7 cellular contexts compared by ENCODE assay signal in the genomic region with DNA sequence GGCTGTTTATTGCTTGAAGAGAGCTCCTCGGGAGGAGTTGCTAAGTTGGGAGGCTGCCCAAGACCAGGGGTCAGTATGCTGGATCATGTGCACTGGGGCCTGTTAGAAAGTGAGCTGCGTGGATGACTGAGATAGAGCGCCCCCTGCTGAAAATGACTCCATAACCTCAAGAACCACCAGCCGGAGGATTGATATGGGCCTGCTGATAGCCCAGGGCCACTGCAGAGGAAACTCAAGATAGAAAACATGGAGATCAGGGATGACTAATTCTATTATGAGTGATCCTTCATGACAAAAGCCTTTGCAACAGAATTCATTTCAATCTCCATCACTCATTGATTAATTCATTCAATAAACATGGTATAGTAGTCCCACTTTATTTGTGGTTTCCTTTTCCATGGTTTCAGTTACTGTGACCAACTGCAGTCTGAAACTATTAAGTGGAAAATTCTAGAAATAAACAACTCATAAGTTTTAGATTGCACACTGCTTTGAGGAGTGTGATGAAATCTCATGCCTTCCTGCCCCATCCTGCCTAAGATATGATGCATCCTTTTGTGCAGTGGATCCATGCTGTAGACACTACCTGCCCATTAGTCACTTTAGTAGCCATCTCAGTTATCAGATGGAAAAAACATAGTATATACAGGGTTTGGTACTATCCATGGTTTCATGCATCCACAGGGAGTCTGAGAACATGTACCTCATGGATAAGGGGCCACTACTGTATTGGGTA.
DNase-seq lines count a peak whose midpoint lies in the region; ATAC-seq, FAIRE-seq and TF ChIP-seq lines count a peak whose summit lies in the region.

No MANE protein-coding gene starts in this region.

- intact Hi-C loops in Panc1 (cut with micrococcal nuclease; ENCODE audit: unreplicated experiment) (loop anchor here (5.0 kb wide), 1 partner anchor 773 kb away; no protein-coding TSS in a partner anchor), kidney (cut with DNase I) (loop anchor here (10.0 kb wide), 1 partner anchor 321 kb away; no protein-coding TSS in a partner anchor)

- TF ChIP-seq CTCF in Panc1 (IDR thresholded peaks at IDR 0.05) (peak; percentile 66), kidney (IDR thresholded peaks at IDR 0.05; ENCODE audit: borderline replicate concordance, extremely low read depth, insufficient read depth) (peak; percentile 36)

- peaks cover 2% of the 10 kb centered on the region; the same call in 1 of the 2 replicates for H3K27me3 ChIP-seq in Panc1 (ENCODE audit: control insufficient read depth, insufficient read depth, low read length)

- no peak overlapping the region for H3K27ac Mint-ChIP-seq in activated naive CD8-positive, alpha-beta T cell treated with anti-CD3 and anti-CD28 coated beads, Interleukin-2, amount 50 U/mL, for 24 hours

- peaks cover 2% of the 10 kb centered on the region for H3K4me1 Mint-ChIP-seq in activated naive CD8-positive, alpha-beta T cell treated with anti-CD3 and anti-CD28 coated beads, Interleukin-2, amount 50 U/mL, for 24 hours

- ATAC-seq in Panc1, result peak; percentile 68; the same call in 1 of the 2 replicates
- peak; percentile 63 for ATAC-seq in activated naive CD8-positive, alpha-beta T cell treated with anti-CD3 and anti-CD28 coated beads, Interleukin-2, amount 50 U/mL, for 24 hours
- no peak for ATAC-seq in HG02970 (IDR thresholded peaks at IDR 0.05; ENCODE audit: low FRiP score, unreplicated experiment)

- H3K4me1 ChIP-seq in Panc1 (ENCODE audit: control insufficient read depth, insufficient read depth, low read length), result no peaks in the 10 kb centered on the region
- no peaks in the 10 kb centered on the region for H3K4me1 ChIP-seq in kidney (ENCODE audit: control insufficient read depth in 1 of 2, insufficient read depth in 1 of 2, low read depth in 1 of 2, low read length in 2 of 2)

- H3K9me3 ChIP-seq in Panc1 (ENCODE audit: control insufficient read depth, insufficient read depth, low read depth, low read length), result no peaks in the 10 kb centered on the region
- H3K9me3 ChIP-seq in kidney (ENCODE audit: control insufficient read depth in 1 of 2, low read length in 2 of 2), result no peaks in the 10 kb centered on the region

- in situ Hi-C loops in Panc1 (cut with HindIII; ENCODE audit: low pct_unique_long_range_greater_than_20kb, low sequenced_read_pairs), result no loop called here

- H3K4me3 Mint-ChIP-seq in activated naive CD8-positive, alpha-beta T cell treated with anti-CD3 and anti-CD28 coated beads, Interleukin-2, amount 50 U/mL, for 24 hours, result no peak overlapping the region

- H3K9me3 Mint-ChIP-seq in activated naive CD8-positive, alpha-beta T cell treated with anti-CD3 and anti-CD28 coated beads, Interleukin-2, amount 50 U/mL, for 24 hours, result no peaks in the 10 kb centered on the region

- H3K36me3 Mint-ChIP-seq in activated naive CD8-positive, alpha-beta T cell treated with anti-CD3 and anti-CD28 coated beads, Interleukin-2, amount 50 U/mL, for 24 hours (ENCODE audit: low read depth), result no peaks in the 10 kb centered on the region

- H3K27ac ChIP-seq in Panc1 (ENCODE audit: low read length) (no peak overlapping the region), kidney (ENCODE audit: low read depth in 2 of 2, low read length in 2 of 2) (no peak overlapping the region)

- no peaks in the 10 kb centered on the region for H3K27me3 Mint-ChIP-seq in activated naive CD8-positive, alpha-beta T cell treated with anti-CD3 and anti-CD28 coated beads, Interleukin-2, amount 50 U/mL, for 24 hours

- H3K36me3 ChIP-seq in Panc1 (ENCODE audit: control insufficient read depth, insufficient read depth, low read length) (no peaks in the 10 kb centered on the region), kidney (ENCODE audit: control insufficient read depth in 1 of 2, insufficient read depth in 2 of 2, low read length in 2 of 2) (no peaks in the 10 kb centered on the region)

- no TSS peak for BruUV-seq in Panc1 (replicated peaks; lab: Mats Ljungman, UMichigan)

- H3K4me3 ChIP-seq in Panc1 (ENCODE audit: low read depth in 2 of 2, low read length in 2 of 2) (no peak overlapping the region), kidney (ENCODE audit: low read length in 2 of 2) (no peak overlapping the region)

- DNase-seq in ELR (ENCODE audit: low read depth) (peak; percentile 6), HCEC 1CT (peak; percentile 28), Panc1 (ENCODE audit: low read depth, low spot score) (no peak), kidney (no peak)
- peak; percentile 36 for DNase-seq in activated naive CD8-positive, alpha-beta T cell treated with anti-CD3 and anti-CD28 coated beads, Interleukin-2, amount 50 U/mL, for 24 hours
- DNase-seq in stimulated activated CD8-positive, alpha-beta memory T cell treated with anti-CD3 and anti-CD28 coated beads, Interleukin-12 subunit alpha, Interleukin-12 subunit beta, amount 100 ng/mL, for 24 hours (ENCODE audit: extremely low read depth), result peak; percentile 2

- FAIRE-seq in kidney (lab: Jason Lieb, UNC), result peak; percentile 63

- CTCF ChIA-PET in Panc1 (lab: Charles Lee), result no interaction called here

- H3K9ac ChIP-seq in kidney (ENCODE audit: low read length in 2 of 2), result no peak overlapping the region

- POLR2A ChIA-PET in Panc1 (lab: Charles Lee), result no interaction called here

Comparison
In these comparisons a context has a peak if more than half of its experiments do, and no peak if none do; other contexts are left out.
1. DNase-seq: peak in ELR (single experiment), HCEC 1CT (single experiment), activated naive CD8-positive, alpha-beta T cell treated with anti-CD3 and anti-CD28 coated beads, Interleukin-2, amount 50 U/mL, for 24 hours (single experiment) and stimulated activated CD8-positive, alpha-beta memory T cell treated with anti-CD3 and anti-CD28 coated beads, Interleukin-12 subunit alpha, Interleukin-12 subunit beta, amount 100 ng/mL, for 24 hours (single experiment); none in Panc1 (single experiment) and kidney (single experiment).